1 cellular context compared by ENCODE assay signal in the genomic region with DNA sequence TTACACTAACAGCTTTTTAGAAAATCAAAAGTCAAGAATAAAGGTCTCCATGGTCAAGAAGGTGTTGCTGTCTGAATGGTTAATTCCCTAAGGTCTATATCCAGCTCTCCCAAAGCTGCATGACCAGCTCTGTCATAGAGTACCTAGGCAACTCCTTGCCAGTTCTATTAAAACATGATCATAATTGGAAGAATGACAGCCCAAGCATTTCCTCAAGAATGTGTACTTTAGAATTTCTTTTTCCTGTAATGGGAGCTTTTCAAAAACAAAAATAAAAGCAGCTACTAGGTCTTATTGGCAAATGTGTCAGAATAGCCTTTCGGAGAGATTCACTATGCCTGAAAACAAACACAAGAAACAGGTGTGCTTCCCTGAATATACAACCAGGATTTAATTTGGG.
TF ChIP-seq lines count a peak whose summit lies in the region.

No MANE protein-coding gene starts in this region.

TF ChIP-seq in HepG2, 621 proteins besides CTCF, POLR2A, EP300 and RAD21:
- TF ChIP-seq ZNF550 (CRISPR knock-in tag; IDR thresholded peaks at IDR 0.05; ENCODE audit: borderline replicate concordance), result no peak
- no peak for TF ChIP-seq ZNF713 (CRISPR knock-in tag; IDR thresholded peaks at IDR 0.05)
- 0 out of 2 replicates have a peak, but pooled peaks have one; percentile 22 for TF ChIP-seq RBFOX2 (IDR thresholded peaks at IDR 0.05; ENCODE audit: low read depth, low read length)
- TF ChIP-seq, protein P1, sequence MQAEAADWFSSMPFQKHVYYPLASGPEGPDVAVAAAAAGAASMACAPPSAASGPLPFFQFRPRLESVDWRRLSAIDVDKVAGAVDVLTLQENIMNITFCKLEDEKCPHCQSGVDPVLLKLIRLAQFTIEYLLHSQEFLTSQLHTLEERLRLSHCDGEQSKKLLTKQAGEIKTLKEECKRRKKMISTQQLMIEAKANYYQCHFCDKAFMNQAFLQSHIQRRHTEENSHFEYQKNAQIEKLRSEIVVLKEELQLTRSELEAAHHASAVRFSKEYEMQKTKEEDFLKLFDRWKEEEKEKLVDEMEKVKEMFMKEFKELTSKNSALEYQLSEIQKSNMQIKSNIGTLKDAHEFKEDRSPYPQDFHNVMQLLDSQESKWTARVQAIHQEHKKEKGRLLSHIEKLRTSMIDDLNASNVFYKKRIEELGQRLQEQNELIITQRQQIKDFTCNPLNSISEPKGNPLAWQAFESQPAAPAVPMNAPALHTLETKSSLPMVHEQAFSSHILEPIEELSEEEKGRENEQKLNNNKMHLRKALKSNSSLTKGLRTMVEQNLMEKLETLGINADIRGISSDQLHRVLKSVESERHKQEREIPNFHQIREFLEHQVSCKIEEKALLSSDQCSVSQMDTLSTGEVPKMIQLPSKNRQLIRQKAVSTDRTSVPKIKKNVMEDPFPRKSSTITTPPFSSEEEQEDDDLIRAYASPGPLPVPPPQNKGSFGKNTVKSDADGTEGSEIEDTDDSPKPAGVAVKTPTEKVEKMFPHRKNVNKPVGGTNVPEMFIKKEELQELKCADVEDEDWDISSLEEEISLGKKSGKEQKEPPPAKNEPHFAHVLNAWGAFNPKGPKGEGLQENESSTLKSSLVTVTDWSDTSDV (CRISPR knock-in tag; IDR thresholded peaks at IDR 0.05), result no peak
- no peak for TF ChIP-seq DNMT3B (CRISPR knock-in tag; conservative IDR thresholded peaks at IDR 0.05)
